ENCODE assay signal across 17 cellular contexts in genomic region chr22:29988719-29989118, GRCh38.
DNase-seq lines count a peak whose midpoint lies in the region; ATAC-seq and TF ChIP-seq lines count a peak whose summit lies in the region.
"Had no signal": no experiment of that assay in that cellular context is flagged by ENCODE, and none has a peak within 500 bp of the region (broad histone marks: within the 10 kb centered on the region; RNA-seq: fewer than 3 reads in every experiment).

No MANE protein-coding gene starts in this region.

- TF ChIP-seq POLR2A in upper lobe of left lung (IDR thresholded peaks at IDR 0.05) (no peak), gastrocnemius medialis (IDR thresholded peaks at IDR 0.05) (no peak)

- ATAC-seq in upper lobe of left lung (ENCODE audit: low FRiP score in 2 of 2) (no peak), aorta (ENCODE audit: low FRiP score) (no peak), gastrocnemius medialis (no peak)

- no peak overlapping the region for H3K23ac ChIP-seq in mesenchymal stem cell (ENCODE audit: low read length in 2 of 2)

- peaks cover 10 to 55% of the 10 kb centered on the region in 2 experiments for H3K36me3 ChIP-seq in mesenchymal stem cell (ENCODE audit: control insufficient read depth in 1 of 2, insufficient read depth in 2 of 2, low read depth in 1 of 2, low read length in 2 of 2)
- H3K36me3 ChIP-seq in upper lobe of left lung: peaks cover 2 to 45% (median 13%) of the 10 kb centered on the region in 4 donors
- peaks cover 5 to 9% of the 10 kb centered on the region in 2 donors for H3K36me3 ChIP-seq in aorta (ENCODE audit: control insufficient read depth in 1 of 2, insufficient read depth in 2 of 2, low read length in 1 of 2)
- peaks cover 0 to 6% of the 10 kb centered on the region in 2 donors for H3K36me3 ChIP-seq in gastrocnemius medialis

- TF ChIP-seq EP300 in upper lobe of left lung (IDR thresholded peaks at IDR 0.05): no peak

- no peak overlapping the region for H2BK15ac ChIP-seq in mesenchymal stem cell (ENCODE audit: low read depth, poor library complexity, severe bottlenecking)

- H3K4me3 ChIP-seq in fibroblast of pulmonary artery (replicated peaks; ENCODE audit: low read depth, low read length) (no peak overlapping the region), mesenchymal stem cell (ENCODE audit: insufficient read depth in 1 of 2, low read depth in 1 of 2, low read length in 2 of 2) (no peak overlapping the region), upper lobe of left lung (no peak overlapping the region), aorta (ENCODE audit: low read length in 2 of 2) (no peak overlapping the region), gastrocnemius medialis (no peak overlapping the region)

- no peak overlapping the region for H4K91ac ChIP-seq in mesenchymal stem cell (ENCODE audit: low read length)

- H3K4me1 ChIP-seq in mesenchymal stem cell (ENCODE audit: control insufficient read depth, insufficient read depth, low read depth, low read length): no peaks in the 10 kb centered on the region
- H3K4me1 ChIP-seq in upper lobe of left lung: peaks cover 0 to 7% (median 4%) of the 10 kb centered on the region in 4 donors
- H3K4me1 ChIP-seq in aorta (ENCODE audit: control insufficient read depth in 1 of 2, insufficient read depth in 2 of 2, low read length in 2 of 2): no peaks in the 10 kb centered on the region
- H3K4me1 ChIP-seq in gastrocnemius medialis: peaks cover 17 to 24% of the 10 kb centered on the region in 2 donors

- DNase-seq in HCEC 1CT: peak; percentile 22
- peak; percentile 49 for DNase-seq in fibroblast of pulmonary artery (ENCODE audit: low read depth)
- DNase-seq in mesenchymal stem cell: peak; percentile 13
- DNase-seq in upper lobe of left lung: no peak
- DNase-seq in aorta: no peak
- DNase-seq in gastrocnemius medialis: no peak
- DNase-seq: DMS79; Karpas-422; NCI-H1105 treated with DMSO at 0.1 percent for 48 hours; NCI-H1694 treated with DMSO at 0.1 percent for 48 hours; NCI-H510A; NCI-H748 treated with DMSO at 0.1 percent for 48 hours; NK-92 treated with Interleukin-12 subunit alpha and Interleukin-12 subunit beta, amount 100 ng/mL, for 24 hours; OCI-M1; SHP77; SK-N-SH had no signal

- H3K18ac ChIP-seq in mesenchymal stem cell (ENCODE audit: low read depth in 1 of 2, low read length in 2 of 2): no peak overlapping the region

- H2AFZ ChIP-seq in mesenchymal stem cell (ENCODE audit: low read depth, low read length): no peak overlapping the region

- no peak overlapping the region for H3K4ac ChIP-seq in mesenchymal stem cell (ENCODE audit: low read depth in 1 of 2, low read length in 2 of 2)

- 93% methylated on average over 2 of the region's 2 CpGs for WGBS in mesenchymal stem cell
- 45 to 56% methylated on average over 2 of the region's 2 CpGs for WGBS in upper lobe of left lung, 2 donors
- WGBS in aorta, 2 donors: 87 to 93% methylated on average over 2 of the region's 2 CpGs

- H4K8ac ChIP-seq in mesenchymal stem cell (ENCODE audit: low read length): no peak overlapping the region

- no peak overlapping the region for H3K9ac ChIP-seq in mesenchymal stem cell (ENCODE audit: low read length)
- H3K9ac ChIP-seq: SK-N-SH had no signal

- no peak overlapping the region for H2BK12ac ChIP-seq in mesenchymal stem cell (ENCODE audit: low read length in 2 of 2)

- no peaks in the 10 kb centered on the region for H3K9me3 ChIP-seq in mesenchymal stem cell (ENCODE audit: control insufficient read depth, low read length)
- H3K9me3 ChIP-seq in upper lobe of left lung: no peaks in the 10 kb centered on the region
- no peaks in the 10 kb centered on the region for H3K9me3 ChIP-seq in aorta (ENCODE audit: control insufficient read depth, low read length)
- H3K9me3 ChIP-seq in gastrocnemius medialis: no peaks in the 10 kb centered on the region
- H3K9me3 ChIP-seq: SK-N-SH had no signal

- intact Hi-C loops in aorta (cut with DNase I): no loop called here
- intact Hi-C loops in gastrocnemius medialis (cut with DNase I; ENCODE audit: low total_unique reads): no loop called here

- no peak for TF ChIP-seq CTCF in VCaP (conservative IDR thresholded peaks at IDR 0.05)
- TF ChIP-seq CTCF in fibroblast of pulmonary artery (IDR thresholded peaks at IDR 0.05; ENCODE audit: low read length, missing control alignments): no peak
- TF ChIP-seq CTCF in upper lobe of left lung (IDR thresholded peaks at IDR 0.05): no peak
- no peak for TF ChIP-seq CTCF in gastrocnemius medialis (IDR thresholded peaks at IDR 0.05 in 4 of 5, conservative IDR thresholded peaks at IDR 0.05 in 1 of 5)

- H3K27me3 ChIP-seq in mesenchymal stem cell (ENCODE audit: control insufficient read depth in 1 of 2, insufficient read depth in 1 of 2, low read length in 2 of 2): no peaks in the 10 kb centered on the region
- no peaks in the 10 kb centered on the region for H3K27me3 ChIP-seq in upper lobe of left lung
- no peaks in the 10 kb centered on the region for H3K27me3 ChIP-seq in aorta (ENCODE audit: control insufficient read depth in 1 of 2, insufficient read depth in 2 of 2, low read length in 1 of 2)
- no peaks in the 10 kb centered on the region for H3K27me3 ChIP-seq in gastrocnemius medialis

- H3K14ac ChIP-seq in mesenchymal stem cell (ENCODE audit: low read length in 2 of 2): no peak overlapping the region

- H3K27ac ChIP-seq in VCaP: 0 out of 2 replicates have a peak overlapping the region, but pooled peaks have one; percentile 79
- no peak overlapping the region for H3K27ac ChIP-seq in mesenchymal stem cell (ENCODE audit: low read length, poor library complexity, severe bottlenecking)
- H3K27ac ChIP-seq in upper lobe of left lung: no peak overlapping the region
- no peak overlapping the region for H3K27ac ChIP-seq in aorta (ENCODE audit: low read depth in 1 of 2, low read length in 2 of 2)
- no peak overlapping the region for H3K27ac ChIP-seq in gastrocnemius medialis

- H2BK120ac ChIP-seq in mesenchymal stem cell (ENCODE audit: low read depth, low read length): no peak overlapping the region

- in situ Hi-C loops in gastrocnemius medialis (cut with MboI; ENCODE audit: low sequenced_read_pairs in 4 of 4): no loop called here

- H2AK5ac ChIP-seq in mesenchymal stem cell (ENCODE audit: low read length, severe bottlenecking): no peak overlapping the region

- H3K4me2 ChIP-seq in mesenchymal stem cell (ENCODE audit: low read length, poor library complexity, severe bottlenecking): no peak overlapping the region
- H3K4me2 ChIP-seq: SK-N-SH had no signal

- H3K79me1 ChIP-seq in mesenchymal stem cell (replicated peaks; ENCODE audit: low read length, poor library complexity, severe bottlenecking): peaks cover 12% of the 10 kb centered on the region

- no peak overlapping the region for H2BK5ac ChIP-seq in mesenchymal stem cell (ENCODE audit: low read depth, low read length, poor library complexity, severe bottlenecking)

Comparison
In these comparisons a context has a peak if more than half of its experiments do, and no peak if none do; other contexts are left out.
1. DNase-seq: peak in HCEC 1CT (single experiment), fibroblast of pulmonary artery (single experiment) and mesenchymal stem cell (single experiment); none in upper lobe of left lung (0 of 2), aorta (0 of 2) and gastrocnemius medialis (0 of 2).